11 cellular contexts compared by ENCODE assay signal in genomic region chr6:135358251-135358821, GRCh38.
DNase-seq lines count a peak whose midpoint lies in the region; ATAC-seq, FAIRE-seq and TF ChIP-seq lines count a peak whose summit lies in the region.
"Had no signal": no experiment of that assay in that cellular context is flagged by ENCODE, and none has a peak within 500 bp of the region (broad histone marks: within the 10 kb centered on the region; RNA-seq: fewer than 3 reads in every experiment).

No MANE protein-coding gene starts in this region.

- no peaks in the 10 kb centered on the region for H3K36me3 ChIP-seq in kidney (ENCODE audit: control insufficient read depth in 1 of 2, insufficient read depth in 2 of 2, low read length in 2 of 2)

- no peak for TF ChIP-seq CTCF in AG04449 (IDR thresholded peaks at IDR 0.05; ENCODE audit: insufficient read depth, low read length, missing control alignments)
- TF ChIP-seq CTCF in kidney (IDR thresholded peaks at IDR 0.05; ENCODE audit: borderline replicate concordance, extremely low read depth, insufficient read depth), result no peak

- no peaks in the 10 kb centered on the region for H3K4me1 ChIP-seq in kidney (ENCODE audit: control insufficient read depth in 1 of 2, insufficient read depth in 1 of 2, low read depth in 1 of 2, low read length in 2 of 2)

- H3K27ac ChIP-seq in kidney (ENCODE audit: low read depth in 2 of 2, low read length in 2 of 2), result no peak overlapping the region

- ATAC-seq in left colon (no peak), HG03280 (IDR thresholded peaks at IDR 0.05; ENCODE audit: unreplicated experiment) (no peak)

- no peak for FAIRE-seq in kidney (lab: Jason Lieb, UNC)
- FAIRE-seq: GM12878 had no signal

- CTCF ChIA-PET in AG04449 (lab: Yijun Ruan, JAX), result no interaction called here

- intact Hi-C loops in kidney (cut with DNase I), result no loop called here
- intact Hi-C loops in left colon (cut with DNase I, micrococcal nuclease), result no loop called here

- DNase-seq in AG04449 (ENCODE audit: low read depth, low spot score), result peak; percentile 88
- DNase-seq in HCEC 1CT, result peak; percentile 97
- DNase-seq in amniotic epithelial cell (ENCODE audit: low read depth), result peak; percentile 98
- peak; percentile 44 for DNase-seq in foreskin melanocyte
- DNase-seq in kidney, result no peak
- no peak for DNase-seq in left colon
- DNase-seq in superior temporal gyrus (ENCODE audit: extremely low spot score), result no peak
- DNase-seq: hypothalamus, NCI-H1436 treated with DMSO at 0.1 percent for 48 hours had no signal

- POLR2A ChIA-PET in AG04449 (lab: Yijun Ruan, JAX), result no interaction called here

- no peak overlapping the region for H3K9ac ChIP-seq in kidney (ENCODE audit: low read length in 2 of 2)

- H3K4me3 ChIP-seq in AG04449 (ENCODE audit: low read depth, low read length) (no peak overlapping the region), kidney (ENCODE audit: low read length in 2 of 2) (no peak overlapping the region)
- H3K4me3 ChIP-seq: GM12878 had no signal

- H3K9me3 ChIP-seq in kidney (ENCODE audit: control insufficient read depth in 1 of 2, low read length in 2 of 2), result no peaks in the 10 kb centered on the region

Comparison
In these comparisons a context has a peak if more than half of its experiments do, and no peak if none do; other contexts are left out.
1. DNase-seq: peak in AG04449 (single experiment), HCEC 1CT (single experiment), amniotic epithelial cell (single experiment) and foreskin melanocyte (single experiment); none in kidney (single experiment), left colon (0 of 2) and superior temporal gyrus (single experiment).